In genomic region chr15:73988075-73988969, GRCh38 we compare ENCODE assay signal across 12 cellular contexts. TPM values are rescaled to one million over a fixed set of nuclear protein-coding genes. Genes with fewer than 3 reads are reported as not detected.
DNase-seq lines count a peak whose midpoint lies in the region; ATAC-seq and TF ChIP-seq lines count a peak whose summit lies in the region.
"Had no signal": no experiment of that assay in that cellular context is flagged by ENCODE, and none has a peak within 500 bp of the region (broad histone marks: within the 10 kb centered on the region; RNA-seq: fewer than 3 reads in every experiment).

No MANE protein-coding gene starts in this region.

- peaks cover 5% of the 10 kb centered on the region for H3K4me1 Mint-ChIP-seq in activated T-helper 17 cell treated with anti-CD3 and anti-CD28 coated beads, Interleukin-2, amount 50 U/mL, for 72 hours

- DNase-seq in KBM-7 (peak; percentile 46), NCI-H187 (lab: John Stamatoyannopoulos, UW) (no peak), NCI-H345 treated with DMSO at 0.1 percent for 48 hours (lab: John Stamatoyannopoulos, UW; ENCODE audit: unreplicated experiment) (no peak), NCI-H2196 treated with DMSO at 0.1 percent for 48 hours (lab: John Stamatoyannopoulos, UW; ENCODE audit: unreplicated experiment) (no peak)
- DNase-seq: COR-L47, NCI-H69 had no signal

- no peaks in the 10 kb centered on the region for H3K9me3 Mint-ChIP-seq in activated T-helper 17 cell treated with anti-CD3 and anti-CD28 coated beads, Interleukin-2, amount 50 U/mL, for 72 hours
- H3K9me3 Mint-ChIP-seq: activated T-helper 2 cell treated with anti-CD3 and anti-CD28 coated beads, Interferon-gamma antibody, Interleukin-2, Interleukin-4, amounts not matched to agents 10 μg/mL and 5 μg/mL and 100 μg/mL, durations not matched to agents 14 hours and 24 hours and 36 hours; IgD-negative memory B cell had no signal

- H3K79me2 ChIP-seq in parathyroid adenoma: peaks cover 2% of the 10 kb centered on the region

- no peaks in the 10 kb centered on the region for H3K36me3 Mint-ChIP-seq in activated T-helper 17 cell treated with anti-CD3 and anti-CD28 coated beads, Interleukin-2, amount 50 U/mL, for 72 hours (ENCODE audit: low read depth)

- H3K9me3 ChIP-seq in BLaER1 treated with 17β-estradiol and CSF1 and Interleukin-3, amounts not matched to agents 10 nM and 100 nM (replicated peaks in 1 of 11): no peaks in the 10 kb centered on the region
- H3K9me3 ChIP-seq in duodenal mucosa (ENCODE audit: control insufficient read depth in 1 of 2, low read length in 2 of 2) (no peaks in the 10 kb centered on the region), parathyroid adenoma (ENCODE audit: control insufficient read depth, low read length) (no peaks in the 10 kb centered on the region)

- no peak overlapping the region for H3K4me3 Mint-ChIP-seq in activated T-helper 17 cell treated with anti-CD3 and anti-CD28 coated beads, Interleukin-2, amount 50 U/mL, for 72 hours

- no peak overlapping the region for H3K27ac Mint-ChIP-seq in activated T-helper 17 cell treated with anti-CD3 and anti-CD28 coated beads, Interleukin-2, amount 50 U/mL, for 72 hours
- H3K27ac Mint-ChIP-seq: activated T-helper 2 cell treated with anti-CD3 and anti-CD28 coated beads, Interferon-gamma antibody, Interleukin-2, Interleukin-4, amounts not matched to agents 10 μg/mL and 5 μg/mL and 100 μg/mL, durations not matched to agents 14 hours and 24 hours and 36 hours; IgD-negative memory B cell had no signal

- no peak overlapping the region for H3K4me3 ChIP-seq in BLaER1 treated with 17β-estradiol and CSF1 and Interleukin-3, amounts not matched to agents 10 nM and 100 nM
- H3K4me3 ChIP-seq in duodenal mucosa (ENCODE audit: low read depth in 1 of 2, low read length in 2 of 2): no peak overlapping the region
- H3K4me3 ChIP-seq in parathyroid adenoma (ENCODE audit: low read depth, low read length): no peak overlapping the region

- no peaks in the 10 kb centered on the region for H3K27me3 Mint-ChIP-seq in activated T-helper 17 cell treated with anti-CD3 and anti-CD28 coated beads, Interleukin-2, amount 50 U/mL, for 72 hours
- H3K27me3 Mint-ChIP-seq: IgD-negative memory B cell had no signal

- no peak overlapping the region for H3K27ac ChIP-seq in BLaER1 treated with 17β-estradiol and CSF1 and Interleukin-3, amounts not matched to agents 10 nM and 100 nM
- H3K27ac ChIP-seq in duodenal mucosa (ENCODE audit: low read depth, low read length) (peak overlapping the region; percentile 30), parathyroid adenoma (peak overlapping the region; percentile 49)

- in situ Hi-C loops in KBM-7 (cut with MboI; ENCODE audit: low pct_unique_long_range_greater_than_20kb, low sequenced_read_pairs): no loop called here

- H3K4me2 ChIP-seq in BLaER1 treated with 17β-estradiol and CSF1 and Interleukin-3, amounts not matched to agents 10 nM and 100 nM: peak overlapping the region; percentile 8 to 75 (median 45); a peak in 20 of 22 replicates
- H3K4me2 ChIP-seq in parathyroid adenoma (ENCODE audit: low read length): no peak overlapping the region

- H3K4me1 ChIP-seq in BLaER1 treated with 17β-estradiol and CSF1 and Interleukin-3, amounts not matched to agents 10 nM and 100 nM: peaks cover 56 to 78% (median 67%) of the 10 kb centered on the region in 10 experiments
- H3K4me1 ChIP-seq in duodenal mucosa (ENCODE audit: control insufficient read depth in 1 of 2, insufficient read depth in 2 of 2, low read length in 2 of 2) (peaks cover 67 to 70% of the 10 kb centered on the region in 2 donors), parathyroid adenoma (peaks cover 5% of the 10 kb centered on the region)

- H3K9ac ChIP-seq in BLaER1 treated with 17β-estradiol and CSF1 and Interleukin-3, amounts not matched to agents 10 nM and 100 nM: no peak overlapping the region
- H3K9ac ChIP-seq in duodenal mucosa (ENCODE audit: low read depth in 1 of 2, low read length in 2 of 2) (no peak overlapping the region), parathyroid adenoma (no peak overlapping the region)

- no peak overlapping the region for H2AFZ ChIP-seq in parathyroid adenoma

- no peaks in the 10 kb centered on the region for H3K36me3 ChIP-seq in BLaER1 treated with 17β-estradiol and CSF1 and Interleukin-3, amounts not matched to agents 10 nM and 100 nM
- H3K36me3 ChIP-seq in duodenal mucosa (ENCODE audit: control insufficient read depth in 1 of 2, insufficient read depth in 2 of 2, low read length in 2 of 2) (peaks cover 0 to 4% of the 10 kb centered on the region in 2 donors), parathyroid adenoma (ENCODE audit: control insufficient read depth, insufficient read depth, low read length) (no peaks in the 10 kb centered on the region)

- H4K20me1 ChIP-seq in BLaER1 treated with 17β-estradiol and CSF1 and Interleukin-3, amounts not matched to agents 10 nM and 100 nM: peaks cover 0 to 27% (median 22%) of the 10 kb centered on the region in 11 experiments; a peak in 17 of 22 replicates

- no peak for ATAC-seq in activated T-helper 17 cell treated with anti-CD3 and anti-CD28 coated beads, Interleukin-2, amount 50 U/mL, for 72 hours (replicated peaks)

- H3K27me3 ChIP-seq in BLaER1 treated with 17β-estradiol and CSF1 and Interleukin-3, amounts not matched to agents 10 nM and 100 nM: peaks cover 0 to 12% (median 0%) of the 10 kb centered on the region in 11 experiments; a peak in 7 of 22 replicates
- H3K27me3 ChIP-seq in duodenal mucosa (ENCODE audit: control insufficient read depth in 1 of 2, insufficient read depth in 2 of 2, low read length in 2 of 2): no peaks in the 10 kb centered on the region
- no peaks in the 10 kb centered on the region for H3K27me3 ChIP-seq in parathyroid adenoma (ENCODE audit: control insufficient read depth, insufficient read depth, low read length)

- TF ChIP-seq CTCF in parathyroid adenoma (IDR thresholded peaks at IDR 0.05): no peak

RNA-seq across cellular contexts. Expression of gene STOML1, which starts 3.8 kb away (rescaled TPM):
- 1 to 10 TPM; 4.8 to 7.3 TPM for total RNA-seq in activated T-helper 17 cell treated with anti-CD3 and anti-CD28 coated beads, Interleukin-2, amount 50 U/mL, for 72 hours

RNA-seq across cellular contexts. Expression of gene PML, which starts 6.2 kb away (rescaled TPM):
- 10 to 100 TPM; 67.4 to 74.1 TPM for total RNA-seq in activated T-helper 17 cell treated with anti-CD3 and anti-CD28 coated beads, Interleukin-2, amount 50 U/mL, for 72 hours

Comparison
In these comparisons a context has a peak if more than half of its experiments do, and no peak if none do; other contexts are left out.
1. H3K27ac ChIP-seq: peak in duodenal mucosa (single experiment) and parathyroid adenoma (single experiment); none in BLaER1 treated with 17β-estradiol and CSF1 and Interleukin-3, amounts not matched to agents 10 nM and 100 nM (0 of 11).